1 cellular context compared by ENCODE assay signal in genomic region chr2:218323526-218324472, GRCh38.
TF ChIP-seq lines count a peak whose summit lies in the region.

No MANE protein-coding gene starts in this region.

TF ChIP-seq in HepG2, 621 proteins besides CTCF, POLR2A, EP300 and RAD21 (continues in another document):
- peak; percentile 25 to 35; a peak in 2 of 4 replicates for TF ChIP-seq HMGXB4 (CRISPR knock-in tag; IDR thresholded peaks at IDR 0.05; ENCODE audit: borderline replicate concordance in 1 of 2, low read depth in 1 of 2)
- TF ChIP-seq PBX3 (CRISPR knock-in tag; IDR thresholded peaks at IDR 0.05; ENCODE audit: borderline replicate concordance): no peak
- TF ChIP-seq ZNF142 (CRISPR knock-in tag; IDR thresholded peaks at IDR 0.05): peak; percentile 41; the same call in 1 of the 2 replicates
- TF ChIP-seq MEIS1 (CRISPR knock-in tag; IDR thresholded peaks at IDR 0.05; ENCODE audit: borderline replicate concordance): no peak
- TF ChIP-seq ZNF281 (CRISPR knock-in tag; IDR thresholded peaks at IDR 0.05; ENCODE audit: borderline replicate concordance): peak; percentile 73
- TF ChIP-seq ZNF687 (CRISPR knock-in tag; IDR thresholded peaks at IDR 0.05): peak; percentile 79
- TF ChIP-seq ZNF121 (CRISPR knock-in tag; IDR thresholded peaks at IDR 0.05): 0 out of 2 replicates have a peak, but pooled peaks have one; percentile 12
- TF ChIP-seq ZBTB38 (CRISPR knock-in tag; IDR thresholded peaks at IDR 0.05): peak; percentile 62; the same call in 1 of the 2 replicates
- peak; percentile 18; the same call in 1 of the 2 replicates for TF ChIP-seq ZNF280D (CRISPR knock-in tag; IDR thresholded peaks at IDR 0.05)
- peak; percentile 47; the same call in 1 of the 2 replicates for TF ChIP-seq MXD1 (CRISPR knock-in tag; IDR thresholded peaks at IDR 0.05)
- peak; percentile 61 for TF ChIP-seq PAXIP1 (CRISPR knock-in tag; conservative IDR thresholded peaks at IDR 0.05)
- TF ChIP-seq PBX2 (CRISPR knock-in tag; IDR thresholded peaks at IDR 0.05): no peak
- peak; percentile 36; the same call in 1 of the 2 replicates for TF ChIP-seq KAT8 (CRISPR knock-in tag; IDR thresholded peaks at IDR 0.05)
- peak; percentile 90; the same call in 1 of the 2 replicates for TF ChIP-seq ZNF383 (CRISPR knock-in tag; IDR thresholded peaks at IDR 0.05; ENCODE audit: borderline replicate concordance)
- no peak for TF ChIP-seq BCLAF1 (IDR thresholded peaks at IDR 0.05)
- TF ChIP-seq ZMYM3 (CRISPR knock-in tag; IDR thresholded peaks at IDR 0.05): peak; percentile 66
